8 cellular contexts compared by ENCODE assay signal in genomic region chr11:66639066-66639813, GRCh38. TPM values are rescaled to one million over a fixed set of nuclear protein-coding genes. Genes with fewer than 3 reads are reported as not detected.
DNase-seq lines count a peak whose midpoint lies in the region; ATAC-seq and TF ChIP-seq lines count a peak whose summit lies in the region.

No MANE protein-coding gene starts in this region.

- H3K27me3 Mint-ChIP-seq in CD4-positive, CD25-positive, alpha-beta regulatory T cell = no peaks in the 10 kb centered on the region
- no peaks in the 10 kb centered on the region for H3K27me3 Mint-ChIP-seq in WTC11 (ENCODE audit: low read depth)

- H4K91ac ChIP-seq in neuronal stem cell (ENCODE audit: low read depth, low read length, poor library complexity) = no peak overlapping the region

- H3K9ac ChIP-seq in fibroblast of lung (ENCODE audit: insufficient read depth, low read length) (peak overlapping the region; percentile 92), neuronal stem cell (ENCODE audit: low read depth, low read length, poor library complexity) (no peak overlapping the region)

- no peaks in the 10 kb centered on the region for H3K27me3 ChIP-seq in CD4-positive, CD25-positive, alpha-beta regulatory T cell (ENCODE audit: control insufficient read depth, insufficient read depth, low read length)
- H3K27me3 ChIP-seq in fibroblast of lung (ENCODE audit: control insufficient read depth, insufficient read depth, low read length) (no peaks in the 10 kb centered on the region), neuronal stem cell (ENCODE audit: control insufficient read depth in 3 of 3, insufficient read depth in 3 of 3, low read depth in 1 of 3, low read length in 3 of 3) (no peaks in the 10 kb centered on the region)

- H4K8ac ChIP-seq in neuronal stem cell (ENCODE audit: low read depth, low read length) = no peak overlapping the region

- H3K4me3 Mint-ChIP-seq in CD4-positive, CD25-positive, alpha-beta regulatory T cell = peak overlapping the region; percentile 94 to 100 (median 98)
- peak overlapping the region; percentile 99 for H3K4me3 Mint-ChIP-seq in WTC11

- H3K4me3 ChIP-seq in CD4-positive, CD25-positive, alpha-beta regulatory T cell (ENCODE audit: low read depth, low read length) = peak overlapping the region; percentile 92
- H3K4me3 ChIP-seq in fibroblast of lung (replicated peaks in 1 of 4; ENCODE audit: control extremely low read depth in 1 of 4, insufficient read depth in 1 of 4, low read depth in 3 of 4, low read length in 4 of 4) = peak overlapping the region; percentile 89 to 95 (median 91)
- H3K4me3 ChIP-seq in neuronal stem cell (ENCODE audit: low read length in 2 of 2) = peak overlapping the region; percentile 93

- ATAC-seq in CD4-positive, CD25-positive, alpha-beta regulatory T cell (ENCODE audit: low read depth in 2 of 2) = no peak
- ATAC-seq in WTC11 (no peak), HG03457 (IDR thresholded peaks at IDR 0.05; ENCODE audit: unreplicated experiment) (no peak), GM19463 (IDR thresholded peaks at IDR 0.05; ENCODE audit: unreplicated experiment) (no peak)

- no peak overlapping the region for H2BK12ac ChIP-seq in neuronal stem cell (ENCODE audit: low read length)

- POLR2A ChIA-PET in WTC11 (lab: Charles Lee) = interaction anchor here (0.6 to 3.0 kb wide), 11 partner anchors 9 to 93 kb away, joined by 3 to 38 read pairs (median 12); partner anchors contain the start of genes CCDC87, CCS, RBM14 and RBM4B

- peak overlapping the region; percentile 94 for H3K27ac ChIP-seq in CD4-positive, CD25-positive, alpha-beta regulatory T cell (ENCODE audit: insufficient read depth, low read length, poor library complexity, severe bottlenecking)
- peak overlapping the region; percentile 96 for H3K27ac ChIP-seq in fibroblast of lung (ENCODE audit: insufficient read depth, low read length)
- peak overlapping the region; percentile 79 for H3K27ac ChIP-seq in neuronal stem cell (replicated peaks; ENCODE audit: low read length)

- no peak overlapping the region for H2BK120ac ChIP-seq in neuronal stem cell (ENCODE audit: low read depth, low read length)

- H2BK5ac ChIP-seq in neuronal stem cell (ENCODE audit: low read length) = no peak overlapping the region

- H3K79me1 ChIP-seq in neuronal stem cell (ENCODE audit: low read depth, low read length) = peaks cover 6% of the 10 kb centered on the region

- CTCF ChIA-PET in WTC11 (lab: Charles Lee) = interaction anchor here (0.5 to 2.1 kb wide), 6 partner anchors 16 to 337 kb away, joined by 3 to 23 read pairs (median 4); partner anchors contain the start of genes CCDC87, CCS and RBM4B

- H3K79me2 ChIP-seq in fibroblast of lung (ENCODE audit: control insufficient read depth, insufficient read depth, low read length) = peaks cover 84% of the 10 kb centered on the region

- no peak overlapping the region for H3K14ac ChIP-seq in neuronal stem cell (ENCODE audit: low read length)

- H3K9me3 Mint-ChIP-seq in CD4-positive, CD25-positive, alpha-beta regulatory T cell = no peaks in the 10 kb centered on the region
- H3K9me3 Mint-ChIP-seq in WTC11 = no peaks in the 10 kb centered on the region

- H3K4ac ChIP-seq in neuronal stem cell (ENCODE audit: low read length) = no peak overlapping the region

- no peak overlapping the region for H2AK5ac ChIP-seq in neuronal stem cell (ENCODE audit: low read depth, low read length)

- no peak for TF ChIP-seq CTCF in WTC11 (IDR thresholded peaks at IDR 0.05)
- no peak for TF ChIP-seq CTCF in fibroblast of lung (conservative IDR thresholded peaks at IDR 0.05 in 1 of 2, IDR thresholded peaks at IDR 0.05 in 1 of 2; ENCODE audit: low read depth in 1 of 2, low read length in 2 of 2)

- peaks cover 2% of the 10 kb centered on the region for H4K20me1 ChIP-seq in fibroblast of lung (ENCODE audit: control insufficient read depth, extremely low read depth, insufficient read depth, low read length)

- peak; percentile 23 to 62 (median 56) for DNase-seq in CD4-positive, CD25-positive, alpha-beta regulatory T cell
- peak; percentile 19 for DNase-seq in HT1080 (ENCODE audit: low read depth)
- DNase-seq in WTC11 (ENCODE audit: low spot score) = no peak
- DNase-seq in fibroblast of lung (ENCODE audit: low read depth in 2 of 2) = peak; percentile 39 to 53
- DNase-seq in neuronal stem cell (ENCODE audit: low spot score) = no peak
- DNase-seq in NCI-H526 (lab: John Stamatoyannopoulos, UW) = no peak

- peak overlapping the region; percentile 99 for H3K4me2 ChIP-seq in fibroblast of lung (ENCODE audit: extremely low read depth, insufficient read depth, low read length)
- peak overlapping the region; percentile 78 for H3K4me2 ChIP-seq in neuronal stem cell (ENCODE audit: insufficient read depth, low read length, poor library complexity, severe bottlenecking)

- H3K23ac ChIP-seq in neuronal stem cell (ENCODE audit: low read depth, low read length, poor library complexity) = no peak overlapping the region

- H2BK15ac ChIP-seq in neuronal stem cell (ENCODE audit: low read length) = no peak overlapping the region

- peak overlapping the region; percentile 95 to 99 (median 97) for H3K27ac Mint-ChIP-seq in CD4-positive, CD25-positive, alpha-beta regulatory T cell
- H3K27ac Mint-ChIP-seq in WTC11 = peak overlapping the region; percentile 99

- peaks cover 23 to 76% (median 66%) of the 10 kb centered on the region in 4 donors for H3K4me1 Mint-ChIP-seq in CD4-positive, CD25-positive, alpha-beta regulatory T cell
- peaks cover 64% of the 10 kb centered on the region for H3K4me1 Mint-ChIP-seq in WTC11

- no peaks in the 10 kb centered on the region for H3K9me3 ChIP-seq in CD4-positive, CD25-positive, alpha-beta regulatory T cell (ENCODE audit: control insufficient read depth in 2 of 2, low read length in 2 of 2)
- H3K9me3 ChIP-seq in fibroblast of lung (ENCODE audit: control insufficient read depth, insufficient read depth, low read depth, low read length) (no peaks in the 10 kb centered on the region), neuronal stem cell (replicated peaks in 1 of 2; ENCODE audit: control insufficient read depth in 2 of 2, insufficient read depth in 1 of 2, low read depth in 1 of 2, low read length in 2 of 2) (no peaks in the 10 kb centered on the region)

- no CpG with 5 or more reads among the region's 27 CpGs for WGBS in neuronal stem cell (ENCODE audit: extremely low coverage in 2 of 2, insufficient read length in 2 of 2, insufficient replicate concordance in 1 of 2), 2 donors

- H3K4me1 ChIP-seq in CD4-positive, CD25-positive, alpha-beta regulatory T cell (ENCODE audit: control insufficient read depth, insufficient read depth, low read length, poor library complexity, severe bottlenecking) = peaks cover 54% of the 10 kb centered on the region
- H3K4me1 ChIP-seq in fibroblast of lung (ENCODE audit: control insufficient read depth, extremely low read depth, insufficient read depth, low read length) = peaks cover 5% of the 10 kb centered on the region
- peaks cover 14 to 32% of the 10 kb centered on the region in 2 donors for H3K4me1 ChIP-seq in neuronal stem cell (ENCODE audit: control insufficient read depth in 2 of 2, insufficient read depth in 1 of 2, low read depth in 1 of 2, low read length in 2 of 2)

- H3K36me3 ChIP-seq in CD4-positive, CD25-positive, alpha-beta regulatory T cell (ENCODE audit: control insufficient read depth, insufficient read depth, low read length) = peaks cover 45% of the 10 kb centered on the region
- H3K36me3 ChIP-seq in fibroblast of lung (ENCODE audit: control insufficient read depth, insufficient read depth, low read length) = peaks cover 14% of the 10 kb centered on the region
- H3K36me3 ChIP-seq in neuronal stem cell (replicated peaks in 1 of 2; ENCODE audit: control insufficient read depth in 2 of 2, insufficient read depth in 2 of 2, low read length in 2 of 2) = peaks cover 26 to 76% of the 10 kb centered on the region in 2 donors

- H3K18ac ChIP-seq in neuronal stem cell (ENCODE audit: low read length) = peak overlapping the region; percentile 8

- H2AFZ ChIP-seq in fibroblast of lung (ENCODE audit: low read length) (no peak overlapping the region), neuronal stem cell (ENCODE audit: low read length) (peak overlapping the region; percentile 67)

- H3K36me3 Mint-ChIP-seq in CD4-positive, CD25-positive, alpha-beta regulatory T cell = peaks cover 45% of the 10 kb centered on the region
- peaks cover 60% of the 10 kb centered on the region for H3K36me3 Mint-ChIP-seq in WTC11

RNA-seq across cellular contexts. Expression of gene RBM4, which starts 0.7 kb away (rescaled TPM):
- 201 TPM for total RNA-seq in CD4-positive, CD25-positive, alpha-beta regulatory T cell
- polyA plus RNA-seq in CD4-positive, CD25-positive, alpha-beta regulatory T cell = 100 to 1,000 TPM; 286 to 306 (median 295) TPM
- total RNA-seq in HT1080 (2014; rRNA removed; shearing (Covaris generic)) = 93.9 and 99.1 TPM in 2 replicates
- 84.6 and 94.0 TPM in 2 replicates for polyA plus RNA-seq in HT1080 (2015; cell fraction: cytosol; rRNA removed)
- polyA plus RNA-seq in HT1080 (2015; cell fraction: nucleus; rRNA removed) = 113 and 117 TPM in 2 replicates
- total RNA-seq in WTC11 (2021) (144 to 163 TPM (median 154 TPM) in 3 replicates), fibroblast of lung (91.2 and 105 TPM in 2 replicates)
- 161 and 193 TPM in 2 replicates for polyA plus RNA-seq in fibroblast of lung
- polyA plus RNA-seq in fibroblast of lung (2012) = 140 and 156 TPM in 2 replicates
- polyA minus RNA-seq in fibroblast of lung (ENCODE audit: low replicate concordance) = 80.4 and 108 TPM in 2 replicates
- polyA plus RNA-seq in neuronal stem cell (2013, experiment 1 of 2) = 112 TPM
- polyA plus RNA-seq in neuronal stem cell (2013, experiment 2 of 2) = 115 TPM

RNA-seq across cellular contexts. Expression of gene RBM14, which starts 22.8 kb away (rescaled TPM):
- total RNA-seq in CD4-positive, CD25-positive, alpha-beta regulatory T cell = 233 TPM
- 10 to 100 TPM; 56.7 to 76.9 (median 69.2) TPM for polyA plus RNA-seq in CD4-positive, CD25-positive, alpha-beta regulatory T cell
- 59.0 and 75.5 TPM in 2 replicates for total RNA-seq in HT1080 (2014; rRNA removed; shearing (Covaris generic))
- 50.4 and 57.8 TPM in 2 replicates for polyA plus RNA-seq in HT1080 (2015; cell fraction: cytosol; rRNA removed)
- polyA plus RNA-seq in HT1080 (2015; cell fraction: nucleus; rRNA removed) = 97.8 and 114 TPM in 2 replicates
- total RNA-seq in WTC11 (2021) (92.0 to 146 TPM (median 137 TPM) in 3 replicates), fibroblast of lung (14.1 and 27.6 TPM in 2 replicates)
- polyA plus RNA-seq in fibroblast of lung = 13.2 and 25.4 TPM in 2 replicates
- 27.0 and 53.1 TPM in 2 replicates for polyA plus RNA-seq in fibroblast of lung (2012)
- 33.9 and 70.3 TPM in 2 replicates for polyA minus RNA-seq in fibroblast of lung (ENCODE audit: low replicate concordance)
- 52.5 TPM for polyA plus RNA-seq in neuronal stem cell (2013, experiment 1 of 2)
- polyA plus RNA-seq in neuronal stem cell (2013, experiment 2 of 2) = 53.0 TPM

RNA-seq across cellular contexts. Expression of gene RBM4B, which starts 38.4 kb away (rescaled TPM):
- total RNA-seq in CD4-positive, CD25-positive, alpha-beta regulatory T cell = 10.0 TPM
- polyA plus RNA-seq in CD4-positive, CD25-positive, alpha-beta regulatory T cell = 10 to 100 TPM; 12.6 to 17.6 (median 15.3) TPM
- total RNA-seq in HT1080 (2014; rRNA removed; shearing (Covaris generic)) = 13.9 and 16.0 TPM in 2 replicates
- polyA plus RNA-seq in HT1080 (2015; cell fraction: cytosol; rRNA removed) = 12.2 and 23.2 TPM in 2 replicates
- 23.4 and 28.8 TPM in 2 replicates for polyA plus RNA-seq in HT1080 (2015; cell fraction: nucleus; rRNA removed)
- total RNA-seq in WTC11 (2021) = 14.1 to 21.3 TPM (median 20.3 TPM) in 3 replicates
- 28.0 and 28.4 TPM in 2 replicates for total RNA-seq in fibroblast of lung
- 24.6 and 27.8 TPM in 2 replicates for polyA plus RNA-seq in fibroblast of lung
- 16.0 and 18.3 TPM in 2 replicates for polyA plus RNA-seq in fibroblast of lung (2012)
- polyA minus RNA-seq in fibroblast of lung (ENCODE audit: low replicate concordance) = 7.6 and 11.9 TPM in 2 replicates
- 19.8 TPM for polyA plus RNA-seq in neuronal stem cell (2013, experiment 1 of 2)
- 20.3 TPM for polyA plus RNA-seq in neuronal stem cell (2013, experiment 2 of 2)

RNA-seq across cellular contexts. Expression of gene CCS, which starts 46.3 kb away (rescaled TPM):
- total RNA-seq in CD4-positive, CD25-positive, alpha-beta regulatory T cell = 31.4 TPM
- 10 to 100 TPM; 31.0 to 37.8 (median 35.6) TPM for polyA plus RNA-seq in CD4-positive, CD25-positive, alpha-beta regulatory T cell
- 12.6 and 13.2 TPM in 2 replicates for total RNA-seq in HT1080 (2014; rRNA removed; shearing (Covaris generic))
- polyA plus RNA-seq in HT1080 (2015; cell fraction: cytosol; rRNA removed) = 12.3 and 15.6 TPM in 2 replicates
- polyA plus RNA-seq in HT1080 (2015; cell fraction: nucleus; rRNA removed) = 44.1 and 53.5 TPM in 2 replicates
- total RNA-seq in WTC11 (2021) = 35.9 to 47.3 TPM (median 41.7 TPM) in 3 replicates
- 41.6 and 42.4 TPM in 2 replicates for total RNA-seq in fibroblast of lung
- 16.9 and 22.5 TPM in 2 replicates for polyA plus RNA-seq in fibroblast of lung
- polyA plus RNA-seq in fibroblast of lung (2012) = 32.1 and 32.6 TPM in 2 replicates
- polyA minus RNA-seq in fibroblast of lung (ENCODE audit: low replicate concordance) = 14.5 and 18.1 TPM in 2 replicates
- 39.5 TPM for polyA plus RNA-seq in neuronal stem cell (2013, experiment 1 of 2)
- 39.5 TPM for polyA plus RNA-seq in neuronal stem cell (2013, experiment 2 of 2)

RNA-seq across cellular contexts. Expression of gene CCDC87, which starts 46.4 kb away (rescaled TPM):
- total RNA-seq in CD4-positive, CD25-positive, alpha-beta regulatory T cell = 0.35 TPM
- polyA plus RNA-seq in CD4-positive, CD25-positive, alpha-beta regulatory T cell = not detected
- 0.03 TPM in 1 of 2 replicates, not detected in the other for total RNA-seq in HT1080 (2014; rRNA removed; shearing (Covaris generic))
- polyA plus RNA-seq in HT1080 (2015; cell fraction: cytosol; rRNA removed) = 0.10 and 0.15 TPM in 2 replicates
- 0.27 and 0.28 TPM in 2 replicates for polyA plus RNA-seq in HT1080 (2015; cell fraction: nucleus; rRNA removed)
- total RNA-seq in WTC11 (2021) (0.71 to 0.85 TPM (median 0.80 TPM) in 3 replicates), fibroblast of lung (0.26 and 0.33 TPM in 2 replicates)
- 0.11 and 0.15 TPM in 2 replicates for polyA plus RNA-seq in fibroblast of lung
- 0.21 and 0.24 TPM in 2 replicates for polyA plus RNA-seq in fibroblast of lung (2012)
- polyA minus RNA-seq in fibroblast of lung (ENCODE audit: low replicate concordance) = 0.43 TPM in 1 of 2 replicates, not detected in the other
- polyA plus RNA-seq in neuronal stem cell (2013, experiment 1 of 2) = 0.13 TPM
- polyA plus RNA-seq in neuronal stem cell (2013, experiment 2 of 2) = 0.14 TPM

Comparison
In these comparisons a context has a peak if more than half of its experiments do, and no peak if none do; other contexts are left out.
1. DNase-seq: peak in CD4-positive, CD25-positive, alpha-beta regulatory T cell (3 of 3), HT1080 (single experiment) and fibroblast of lung (2 of 2); none in WTC11 (single experiment), neuronal stem cell (single experiment) and NCI-H526 (0 of 2).
2. Peak in every context shown above with its lines, with median percentiles within 50 percentile points of each other: H3K27ac ChIP-seq and H3K4me3 ChIP-seq.